8 cellular contexts compared by ENCODE assay signal in the genomic region with DNA sequence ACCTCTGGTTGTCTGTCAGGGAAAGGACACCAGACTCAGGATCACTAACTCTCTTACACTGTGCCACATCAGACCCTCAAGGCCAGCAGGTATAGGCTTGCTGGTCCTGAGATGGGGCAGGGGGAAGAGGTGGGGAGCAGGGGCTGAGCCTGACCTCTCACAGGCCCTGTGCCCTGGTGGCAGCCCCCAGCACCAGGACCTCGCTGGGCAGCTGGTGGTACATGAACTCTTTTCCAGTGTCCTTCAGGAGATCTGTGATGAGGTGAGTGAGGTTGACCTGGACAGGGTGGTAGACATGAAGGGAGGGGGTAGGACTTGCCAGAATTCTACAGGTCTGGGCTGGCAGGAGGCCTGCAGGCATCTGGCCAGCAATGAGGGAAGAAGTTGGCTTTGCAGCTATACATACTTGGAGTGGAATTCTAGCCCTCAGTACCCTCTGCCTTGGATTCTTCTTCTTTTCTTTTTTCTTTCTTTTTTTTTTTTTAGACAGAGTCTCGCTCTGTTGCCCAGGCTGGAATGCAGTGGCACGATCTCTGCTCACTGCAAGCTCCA. TPM values are rescaled to one million over a fixed set of nuclear protein-coding genes. Genes with fewer than 3 reads are reported as not detected.
DNase-seq lines count a peak whose midpoint lies in the region; ATAC-seq and TF ChIP-seq lines count a peak whose summit lies in the region.

No MANE protein-coding gene starts in this region.

- peak overlapping the region; percentile 79 for H3K4me3 ChIP-seq in BLaER1
- H3K4me3 ChIP-seq in Loucy (ENCODE audit: low read length, poor library complexity, severe bottlenecking), result peak overlapping the region; percentile 82

- H4K20me1 ChIP-seq in BLaER1, result peaks cover 28% of the 10 kb centered on the region
- peaks cover 27% of the 10 kb centered on the region for H4K20me1 ChIP-seq in Loucy (ENCODE audit: insufficient read depth, low read length, poor library complexity, severe bottlenecking)

- peak overlapping the region; percentile 91 for H3K4me3 Mint-ChIP-seq in neural crest cell

- no peaks in the 10 kb centered on the region for H3K9me2 ChIP-seq in Loucy (replicated peaks; ENCODE audit: low read depth, low read length)

- H3K9ac ChIP-seq in BLaER1, result peak overlapping the region; percentile 89
- H3K9ac ChIP-seq in Loucy (ENCODE audit: low read depth, low read length, poor library complexity, severe bottlenecking), result peak overlapping the region; percentile 98

- no peaks in the 10 kb centered on the region for H3K27me3 Mint-ChIP-seq in neural crest cell (ENCODE audit: low read depth)

- peaks cover 42% of the 10 kb centered on the region for H3K79me2 ChIP-seq in Loucy (ENCODE audit: insufficient read depth, low read length)

- H3F3A ChIP-seq in Loucy (ENCODE audit: low read depth), result no peaks in the 10 kb centered on the region

- H3K27ac ChIP-seq in BLaER1 (peak overlapping the region; percentile 95), cingulate gyrus (ENCODE audit: low read depth, low read length) (peak overlapping the region; percentile 92)

- H3K9me3 Mint-ChIP-seq in neural crest cell, result no peaks in the 10 kb centered on the region

- H3K4me2 ChIP-seq in BLaER1, result peak overlapping the region; percentile 99
- peak overlapping the region; percentile 100 for H3K4me2 ChIP-seq in Loucy (ENCODE audit: low read depth, low read length, poor library complexity, severe bottlenecking)

- DNase-seq in neural crest cell (ENCODE audit: low read depth, low spot score) (no peak), AG08395 (ENCODE audit: low spot score) (no peak), NCI-H1048 (lab: John Stamatoyannopoulos, UW) (no peak), GDM1 (lab: John Stamatoyannopoulos, UW) (no peak)

- H3K36me3 ChIP-seq in BLaER1 (peaks cover 25% of the 10 kb centered on the region), Loucy (ENCODE audit: insufficient read depth, low read length) (peaks cover 8% of the 10 kb centered on the region; the same call in 1 of the 2 replicates)

- TF ChIP-seq CTCF in Loucy (conservative IDR thresholded peaks at IDR 0.05; ENCODE audit: low read length) (no peak), neural crest cell (conservative IDR thresholded peaks at IDR 0.05) (no peak)

- H3K36me3 Mint-ChIP-seq in neural crest cell (ENCODE audit: low read depth), result no peaks in the 10 kb centered on the region

- no peaks in the 10 kb centered on the region for H3K27me3 ChIP-seq in BLaER1
- no peaks in the 10 kb centered on the region for H3K27me3 ChIP-seq in Loucy (ENCODE audit: insufficient read depth, low read length, poor library complexity, severe bottlenecking)

- peaks cover 37% of the 10 kb centered on the region for H3K4me1 Mint-ChIP-seq in neural crest cell

- H3K9me3 ChIP-seq in BLaER1, result no peaks in the 10 kb centered on the region
- no peaks in the 10 kb centered on the region for H3K9me3 ChIP-seq in Loucy (ENCODE audit: insufficient read depth, low read depth, low read length)

- no peak overlapping the region for H2AFZ ChIP-seq in Loucy (ENCODE audit: low read length)

- H3K4me1 ChIP-seq in BLaER1 (peaks cover 82% of the 10 kb centered on the region), Loucy (ENCODE audit: insufficient read depth, low read length, poor library complexity, severe bottlenecking) (peaks cover 27% of the 10 kb centered on the region)

- no peak overlapping the region for H3K27ac Mint-ChIP-seq in neural crest cell (ENCODE audit: unreplicated experiment)

- ATAC-seq in HG02970 (IDR thresholded peaks at IDR 0.05; ENCODE audit: low FRiP score, unreplicated experiment), result no peak

RNA-seq across cellular contexts. Expression of a gene that starts 1.4 kb away (rescaled TPM):
- 35.7 and 40.8 TPM in 2 replicates for total RNA-seq in neural crest cell

RNA-seq across cellular contexts. Expression of a gene that starts 1.5 kb away (rescaled TPM):
- 40.2 and 43.2 TPM in 2 replicates for total RNA-seq in neural crest cell

RNA-seq across cellular contexts. Expression of a gene that starts 2.9 kb away (rescaled TPM):
- total RNA-seq in neural crest cell, result 27.2 TPM in 2 replicates

RNA-seq across cellular contexts. Expression of a gene that starts 6.9 kb away (rescaled TPM):
- 61.2 and 62.7 TPM in 2 replicates for total RNA-seq in neural crest cell

RNA-seq across cellular contexts. Expression of a gene that starts 13.4 kb away (rescaled TPM):
- 29.2 and 33.7 TPM in 2 replicates for total RNA-seq in neural crest cell
